In the genomic region with DNA sequence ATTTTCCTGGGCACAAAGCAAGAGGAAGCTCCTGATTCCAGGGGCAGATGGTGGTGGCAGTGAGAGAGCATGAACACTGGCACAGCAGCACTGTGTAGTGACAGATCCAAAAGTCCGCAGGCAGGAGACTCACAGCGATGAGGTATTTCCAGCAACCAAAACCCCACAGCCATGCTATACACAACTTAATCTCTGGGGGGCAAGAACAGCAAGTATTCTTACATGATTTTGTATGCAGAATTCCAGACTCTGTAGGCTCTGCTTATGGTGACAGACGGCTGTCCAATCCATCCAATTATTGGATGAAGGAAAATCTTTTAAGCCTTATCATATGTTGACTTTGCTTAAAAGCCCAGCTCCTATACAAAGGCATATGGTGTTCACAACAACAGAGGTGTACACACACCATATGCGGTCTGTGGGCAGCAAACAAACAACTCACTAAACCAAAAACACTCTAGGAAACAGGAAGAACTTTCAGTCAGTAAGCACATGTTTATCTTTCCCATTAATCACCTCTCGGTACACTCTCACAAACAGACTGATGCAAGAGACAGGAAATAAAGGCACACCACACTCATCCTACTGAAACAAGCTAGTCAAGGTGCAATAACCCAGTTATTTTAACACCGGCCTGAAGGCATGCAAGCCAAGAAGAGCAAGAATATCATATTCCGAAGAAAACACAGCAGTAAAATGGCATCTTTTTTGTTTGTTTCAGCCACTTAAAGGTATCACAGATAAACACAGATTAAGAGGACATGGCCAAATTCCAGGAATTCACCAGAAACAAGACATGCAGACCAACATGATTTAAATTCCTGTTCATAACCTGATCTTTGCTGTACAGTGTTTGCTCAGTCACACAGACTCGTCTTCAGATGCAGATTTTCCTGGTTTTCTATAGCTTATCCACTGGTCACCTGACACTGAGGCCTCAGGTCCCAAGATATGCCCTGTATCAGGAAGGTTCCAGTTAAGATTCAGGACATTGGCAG, we compare ENCODE assay signal across 8 cellular contexts. TPM values are rescaled to one million over a fixed set of nuclear protein-coding genes. Genes with fewer than 3 reads are reported as not detected.
DNase-seq lines count a peak whose midpoint lies in the region; TF ChIP-seq lines count a peak whose summit lies in the region.

No MANE protein-coding gene starts in this region.

- intact Hi-C loops in breast epithelium (cut with DNase I; ENCODE audit: low total_unique reads): no loop called here

- TF ChIP-seq CTCF in 22Rv1 (IDR thresholded peaks at IDR 0.05): no peak
- no peak for TF ChIP-seq CTCF in breast epithelium (IDR thresholded peaks at IDR 0.05)

- H3K4me1 ChIP-seq in breast epithelium: peaks cover 0 to 7% of the 10 kb centered on the region in 2 donors

- H3K27ac ChIP-seq in 22Rv1 (peak overlapping the region; percentile 85), breast epithelium (peak overlapping the region; percentile 69 to 74)

- TF ChIP-seq POLR2A in breast epithelium (IDR thresholded peaks at IDR 0.05): no peak

- DNase-seq in G401 (ENCODE audit: low spot score): peak; percentile 93
- DNase-seq in HuH-7 (ENCODE audit: low spot score): peak; percentile 34
- peak; percentile 95 for DNase-seq in OCI-M1 (lab: John Stamatoyannopoulos, UW)
- DNase-seq in breast epithelium (ENCODE audit: low spot score in 2 of 2): no peak
- DNase-seq in myocyte (ENCODE audit: low read depth): peak; percentile 11
- no peak for DNase-seq in iPS-NIHi11 (ENCODE audit: low spot score)
- DNase-seq in germinal center (ENCODE audit: low spot score): no peak

- H3K27me3 ChIP-seq in breast epithelium: no peaks in the 10 kb centered on the region

- no peaks in the 10 kb centered on the region for H3K36me3 ChIP-seq in breast epithelium

- no peak overlapping the region for H3K4me3 ChIP-seq in breast epithelium

- H3K9me3 ChIP-seq in breast epithelium: no peaks in the 10 kb centered on the region

- in situ Hi-C loops in G401 (cut with HindIII; ENCODE audit: low sequenced_read_pairs): no loop called here

RNA-seq across cellular contexts. Expression of a gene that starts 47.8 kb away (rescaled TPM):
- total RNA-seq in G401 (2014; rRNA removed; shearing (Covaris generic)): 3.1 and 3.8 TPM in 2 replicates
- total RNA-seq in breast epithelium: 10 to 100 TPM; 13.1 to 40.8 (median 34.7) TPM
- total RNA-seq in myocyte: 4.0 and 5.6 TPM in 2 replicates
- 7.3 TPM for polyA plus RNA-seq in myocyte (2012)

Comparison
In these comparisons a context has a peak if more than half of its experiments do, and no peak if none do; other contexts are left out.
1. DNase-seq: peak in G401 (single experiment), HuH-7 (single experiment), OCI-M1 (single experiment) and myocyte (single experiment); none in breast epithelium (0 of 2), iPS-NIHi11 (single experiment) and germinal center (single experiment).